8 cellular contexts compared by ENCODE assay signal in the genomic region with DNA sequence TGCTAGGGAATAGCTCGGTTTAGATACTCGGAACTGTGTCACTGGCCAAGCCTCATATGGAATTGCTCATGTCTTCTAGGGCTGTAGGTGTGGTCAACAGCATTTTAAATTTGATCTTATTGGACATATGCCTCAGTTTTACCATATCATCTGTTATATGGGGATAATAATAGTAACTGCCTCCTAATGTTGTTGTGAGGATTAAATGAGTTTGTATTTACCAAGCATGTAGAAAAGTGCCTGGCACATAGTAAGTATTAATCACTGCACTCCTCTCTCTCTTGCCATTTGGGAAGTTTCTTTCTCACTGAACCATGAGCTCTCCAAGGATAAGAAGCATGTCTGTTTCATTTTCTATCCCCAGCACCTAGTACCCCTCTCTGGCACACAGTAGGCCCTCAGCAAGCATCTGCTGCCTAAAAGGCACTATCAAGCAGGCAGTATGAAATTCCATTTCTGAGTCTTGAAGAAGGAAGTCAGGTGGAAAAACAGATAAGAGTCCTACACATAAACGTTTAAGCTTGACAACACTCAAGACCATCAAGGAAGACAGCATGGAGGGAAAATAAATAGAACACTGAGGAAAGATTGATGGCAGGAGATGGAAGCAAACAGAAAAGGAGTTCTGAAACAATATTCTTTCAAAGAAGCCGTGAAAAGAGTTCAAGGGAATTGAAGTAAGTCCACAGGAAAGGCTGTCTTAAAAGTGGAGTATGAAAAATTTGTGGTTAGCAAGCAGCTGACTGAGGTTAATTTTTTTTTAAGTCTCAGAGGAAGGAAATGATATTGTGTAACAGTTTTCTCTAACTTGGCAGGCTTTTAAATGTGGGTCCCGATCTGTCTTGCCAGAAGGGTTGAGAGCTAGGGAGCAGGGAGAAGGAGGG. TPM values are rescaled to one million over a fixed set of nuclear protein-coding genes. Genes with fewer than 3 reads are reported as not detected.
A peak's percentile ranks its signal among the peaks of the same experiment; 100 is the strongest.
DNase-seq lines count a peak whose midpoint lies in the region; ATAC-seq and TF ChIP-seq lines count a peak whose summit lies in the region.

No MANE protein-coding gene starts in this region.

- H3K4me1 Mint-ChIP-seq in effector memory CD8-positive, alpha-beta T cell (ENCODE audit: low read depth in 2 of 2) = peaks cover 32 to 35% of the 10 kb centered on the region in 2 donors

- ATAC-seq in RWPE2 (ENCODE audit: low read depth) (0 out of 3 replicates have a peak, but pooled peaks have one; percentile 3), HG03045 (IDR thresholded peaks at IDR 0.05; ENCODE audit: unreplicated experiment) (no peak)
- peak; percentile 61 for ATAC-seq in effector memory CD8-positive, alpha-beta T cell (replicated peaks)

- H3K9me3 Mint-ChIP-seq in effector memory CD8-positive, alpha-beta T cell = no peaks in the 10 kb centered on the region

- H3K4me3 Mint-ChIP-seq in effector memory CD8-positive, alpha-beta T cell = peak overlapping the region; percentile 71 to 91

- H3K27me3 ChIP-seq in AG04450 (ENCODE audit: control insufficient read depth, insufficient read depth, low read length) (no peaks in the 10 kb centered on the region), RWPE2 (ENCODE audit: insufficient read depth, poor library complexity, severe bottlenecking) (no peaks in the 10 kb centered on the region), neutrophil (no peaks in the 10 kb centered on the region)

- peak overlapping the region in 1 of 2 donors; percentile 35 for H3K27ac Mint-ChIP-seq in effector memory CD8-positive, alpha-beta T cell

- no peak overlapping the region for H3K27ac ChIP-seq in AG04450 (ENCODE audit: low read depth, low read length)
- H3K27ac ChIP-seq in RWPE2 (ENCODE audit: poor library complexity, severe bottlenecking) = peak overlapping the region; percentile 55
- H3K27ac ChIP-seq in neutrophil = peak overlapping the region; percentile 97

- DNase-seq in AG04450 (ENCODE audit: low read depth, low spot score) (no peak), RWPE2 (ENCODE audit: low spot score) (no peak), DMS53 treated with DMSO at 0.1 percent for 48 hours (lab: John Stamatoyannopoulos, UW; ENCODE audit: unreplicated experiment) (no peak), OCI-M2 (lab: John Stamatoyannopoulos, UW; ENCODE audit: unreplicated experiment) (no peak)
- DNase-seq in effector memory CD8-positive, alpha-beta T cell = peak in 2 of 3 experiments; percentile 16 to 21

- H3K4me1 ChIP-seq in RWPE2 (ENCODE audit: insufficient read depth, poor library complexity, severe bottlenecking) (peaks cover 32% of the 10 kb centered on the region), neutrophil (ENCODE audit: control insufficient read depth in 1 of 2, insufficient read depth in 1 of 2, low read depth in 1 of 2, low read length in 1 of 2) (peaks cover 81 to 83% of the 10 kb centered on the region in 2 experiments)

- POLR2A ChIA-PET in AG04450 (lab: Yijun Ruan, JAX) = interaction anchor here (1.1 kb wide), 1 partner anchor 33 kb away, joined by 3 read pairs; a partner anchor contains a TSS

- H3K9me3 ChIP-seq in AG04450 (ENCODE audit: control insufficient read depth, insufficient read depth, low read length) = no peaks in the 10 kb centered on the region
- no peaks in the 10 kb centered on the region for H3K9me3 ChIP-seq in RWPE2 (ENCODE audit: severe bottlenecking)
- H3K9me3 ChIP-seq in neutrophil = no peaks in the 10 kb centered on the region

- peak overlapping the region; percentile 27; the same call in 1 of the 2 replicates for H3K4me3 ChIP-seq in AG04450 (ENCODE audit: low read depth, low read length)
- H3K4me3 ChIP-seq in RWPE2 (ENCODE audit: severe bottlenecking) = no peak overlapping the region
- H3K4me3 ChIP-seq in neutrophil (ENCODE audit: low read depth in 1 of 2, low read length in 1 of 2) = peak overlapping the region; percentile 87 to 90

- H3K36me3 ChIP-seq in RWPE2 (ENCODE audit: low read depth) = peaks cover 11% of the 10 kb centered on the region
- H3K36me3 ChIP-seq in neutrophil = peaks cover 10% of the 10 kb centered on the region

- TF ChIP-seq POLR2A in GM19099 (IDR thresholded peaks at IDR 0.05; ENCODE audit: extremely low read depth, insufficient read length, low read depth) = peak; percentile 49

- CTCF ChIA-PET in AG04450 (lab: Charles Lee) = interaction anchor here (0.7 to 1.2 kb wide), 3 partner anchors 15 to 61 kb away, joined by 3 to 5 read pairs (median 4); no protein-coding TSS in a partner anchor

- H3K27me3 Mint-ChIP-seq in effector memory CD8-positive, alpha-beta T cell = peaks cover 7 to 31% of the 10 kb centered on the region in 2 donors

- no peak for TF ChIP-seq CTCF in AG04450 (IDR thresholded peaks at IDR 0.05; ENCODE audit: low read depth, low read length)
- no peak for TF ChIP-seq CTCF in RWPE2 (IDR thresholded peaks at IDR 0.05; ENCODE audit: poor library complexity, severe bottlenecking)
- no peak for TF ChIP-seq CTCF in neutrophil (IDR thresholded peaks at IDR 0.05)

- peaks cover 25% of the 10 kb centered on the region for H3K36me3 Mint-ChIP-seq in effector memory CD8-positive, alpha-beta T cell (ENCODE audit: insufficient read depth)

RNA-seq across cellular contexts. Expression of a gene that starts 2.2 kb away (rescaled TPM):
- 22.3 and 30.8 TPM in 2 replicates for polyA plus RNA-seq in AG04450 (2011; rRNA removed)
- polyA minus RNA-seq in AG04450 (2011; rRNA and poly(A)+ RNA removed) = 60.2 and 84.4 TPM in 2 replicates

RNA-seq across cellular contexts. Expression of a gene that starts 33.4 kb away (rescaled TPM):
- polyA plus RNA-seq in AG04450 (2011; rRNA removed) = 326 and 390 TPM in 2 replicates
- 252 and 273 TPM in 2 replicates for polyA minus RNA-seq in AG04450 (2011; rRNA and poly(A)+ RNA removed)

Comparison
In these comparisons a context has a peak if more than half of its experiments do, and no peak if none do; other contexts are left out.
1. DNase-seq: peak in effector memory CD8-positive, alpha-beta T cell (2 of 3); none in AG04450 (single experiment), RWPE2 (single experiment), DMS53 treated with DMSO at 0.1 percent for 48 hours (single experiment) and OCI-M2 (single experiment).